25 cellular contexts compared by ENCODE assay signal in genomic region chr4:182770259-182770968, GRCh38.
DNase-seq lines count a peak whose midpoint lies in the region; ATAC-seq and TF ChIP-seq lines count a peak whose summit lies in the region.
"Had no signal": no experiment of that assay in that cellular context is flagged by ENCODE, and none has a peak within 500 bp of the region (broad histone marks: within the 10 kb centered on the region; RNA-seq: fewer than 3 reads in every experiment).

No MANE protein-coding gene starts in this region.

- no peak overlapping the region for H2BK12ac ChIP-seq in H9 (ENCODE audit: insufficient read length, low read depth, low read length)

- H3K23me2 ChIP-seq in H9 (ENCODE audit: insufficient read length, low read depth, low read length, poor library complexity, severe bottlenecking) = no peaks in the 10 kb centered on the region

- no peak for ATAC-seq in Right ventricle myocardium superior (ENCODE audit: poor library complexity)
- ATAC-seq: left lobe of liver; mucosa of descending colon; psoas muscle; stimulated activated memory B cell treated with anti-CD40 and anti-IgM and Interleukin-4, amounts not matched to agents 10 μg/mL and 1 μg/mL and 100 μg/mL, for 72 hours had no signal

- H3K23ac ChIP-seq in H9 (ENCODE audit: insufficient read length, low read depth, low read length) (no peak overlapping the region), mesendoderm (ENCODE audit: low read length) (no peak overlapping the region)

- H3K4me3 ChIP-seq in hepatocyte (no peak overlapping the region), mesendoderm (ENCODE audit: low read length) (no peak overlapping the region), MM.1S (ENCODE audit: low read length) (no peak overlapping the region), osteoblast (ENCODE audit: insufficient read depth, low read length) (no peak overlapping the region)
- H3K4me3 ChIP-seq: colonic mucosa, HAP-1, mucosa of descending colon, psoas muscle had no signal

- intact Hi-C loops in Right ventricle myocardium superior (cut with DNase I) = no loop called here

- no peak overlapping the region for H2BK120ac ChIP-seq in H9 (ENCODE audit: low read depth, low read length, poor library complexity, severe bottlenecking)
- no peak overlapping the region for H2BK120ac ChIP-seq in mesendoderm (ENCODE audit: low read depth, low read length)

- H3K4me2 ChIP-seq in H9 (ENCODE audit: insufficient read depth, insufficient read length, low read length) (no peak overlapping the region), hepatocyte (peak overlapping the region; percentile 59), mesendoderm (ENCODE audit: low read length) (no peak overlapping the region), MM.1S (ENCODE audit: low read depth, low read length) (no peak overlapping the region), osteoblast (ENCODE audit: insufficient read depth, low read length) (no peak overlapping the region)

- H3K18ac ChIP-seq in H9 (ENCODE audit: insufficient read length, low read depth, low read length) (no peak overlapping the region), mesendoderm (ENCODE audit: low read length) (peak overlapping the region; percentile 39)

- no peaks in the 10 kb centered on the region for H3K9me3 Mint-ChIP-seq in H9
- H3K9me3 Mint-ChIP-seq: activated CD4-positive, alpha-beta memory T cell treated with anti-CD3 and anti-CD28 coated beads, Interleukin-2, amount 10 ng/mL, durations not matched to agents 7 days and 5 days; neural crest cell; stimulated activated memory B cell treated with anti-CD40 and anti-IgM and Interleukin-4, amounts not matched to agents 10 μg/mL and 1 μg/mL and 100 μg/mL, for 72 hours had no signal

- H3K4me1 ChIP-seq in H9 (ENCODE audit: insufficient read depth, low read length) (peaks cover 5% of the 10 kb centered on the region; the same call in 1 of the 2 replicates), hepatocyte (ENCODE audit: insufficient read depth) (peaks cover 5% of the 10 kb centered on the region), mesendoderm (ENCODE audit: control insufficient read depth, low read depth, low read length) (peaks cover 5% of the 10 kb centered on the region), MM.1S (ENCODE audit: low read length) (no peaks in the 10 kb centered on the region), osteoblast (ENCODE audit: insufficient read depth, low read length) (no peaks in the 10 kb centered on the region)
- H3K4me1 ChIP-seq: colonic mucosa, psoas muscle had no signal

- H4K91ac ChIP-seq in H9 (ENCODE audit: insufficient read length, low read depth, low read length) = no peak overlapping the region

- H3K56ac ChIP-seq in H9 (ENCODE audit: insufficient read length, low read depth, low read length) (no peak overlapping the region), mesendoderm (ENCODE audit: low read length) (no peak overlapping the region)

- no peak overlapping the region for H4K5ac ChIP-seq in H9 (ENCODE audit: insufficient read length, low read depth, low read length)
- no peak overlapping the region for H4K5ac ChIP-seq in mesendoderm (ENCODE audit: low read length)

- H2BK20ac ChIP-seq in H9 (ENCODE audit: low read depth, low read length, poor library complexity, severe bottlenecking) = no peak overlapping the region

- H2AK5ac ChIP-seq in H9 (ENCODE audit: insufficient read length, low read length) (no peak overlapping the region), mesendoderm (ENCODE audit: low read length) (no peak overlapping the region)

- peaks cover 23 to 37% of the 10 kb centered on the region in 2 experiments for H3K4me1 Mint-ChIP-seq in H9
- H3K4me1 Mint-ChIP-seq: activated CD4-positive, alpha-beta memory T cell treated with anti-CD3 and anti-CD28 coated beads, Interleukin-2, amount 10 ng/mL, durations not matched to agents 7 days and 5 days; CD14-positive monocyte; stimulated activated memory B cell treated with anti-CD40 and anti-IgM and Interleukin-4, amounts not matched to agents 10 μg/mL and 1 μg/mL and 100 μg/mL, for 72 hours had no signal

- H3K4ac ChIP-seq in H9 (ENCODE audit: low read depth, low read length) (no peak overlapping the region), mesendoderm (ENCODE audit: low read depth, low read length) (no peak overlapping the region)

- H3K9me3 ChIP-seq in H9 (ENCODE audit: control insufficient read depth, low read depth, low read length) (no peaks in the 10 kb centered on the region), hepatocyte (ENCODE audit: low read depth) (no peaks in the 10 kb centered on the region), MM.1S (replicated peaks; ENCODE audit: insufficient read depth, low read length) (no peaks in the 10 kb centered on the region), osteoblast (ENCODE audit: low read depth, low read length) (no peaks in the 10 kb centered on the region)
- H3K9me3 ChIP-seq: colonic mucosa, HAP-1, mucosa of descending colon, psoas muscle had no signal

- peaks cover 14 to 25% (median 16%) of the 10 kb centered on the region in 3 experiments for H3K36me3 Mint-ChIP-seq in H9 (ENCODE audit: insufficient read depth in 1 of 3, low read depth in 3 of 3)
- H3K36me3 Mint-ChIP-seq: CD14-positive monocyte; stimulated activated memory B cell treated with anti-CD40 and anti-IgM and Interleukin-4, amounts not matched to agents 10 μg/mL and 1 μg/mL and 100 μg/mL, for 72 hours had no signal

- no peaks in the 10 kb centered on the region for H3K27me3 Mint-ChIP-seq in H9 (ENCODE audit: low read depth)
- H3K27me3 Mint-ChIP-seq: activated CD4-positive, alpha-beta memory T cell treated with anti-CD3 and anti-CD28 coated beads, Interleukin-2, amount 10 ng/mL, durations not matched to agents 7 days and 5 days; brain; stimulated activated memory B cell treated with anti-CD40 and anti-IgM and Interleukin-4, amounts not matched to agents 10 μg/mL and 1 μg/mL and 100 μg/mL, for 72 hours had no signal

- H3K79me1 ChIP-seq in H9 (ENCODE audit: insufficient read depth, low read depth, low read length, poor library complexity, severe bottlenecking) (no peaks in the 10 kb centered on the region), mesendoderm (ENCODE audit: low read length) (no peaks in the 10 kb centered on the region)

- no CpG with 5 or more reads among the region's 13 CpGs for WGBS in H9 (ENCODE audit: extremely low coverage, insufficient read length, low lambda C conversion rate)
- 77% methylated on average over 13 of the region's 13 CpGs for WGBS in hepatocyte (ENCODE audit: low lambda C conversion rate, missing lambda C conversion rate)
- no CpG with 5 or more reads among the region's 13 CpGs for WGBS in mesendoderm (ENCODE audit: extremely low coverage, insufficient coverage, low lambda C conversion rate)

- no peak overlapping the region for H3K27ac Mint-ChIP-seq in H9
- H3K27ac Mint-ChIP-seq: activated CD4-positive, alpha-beta memory T cell treated with anti-CD3 and anti-CD28 coated beads, Interleukin-2, amount 10 ng/mL, durations not matched to agents 7 days and 5 days; brain; CD14-positive monocyte; stimulated activated memory B cell treated with anti-CD40 and anti-IgM and Interleukin-4, amounts not matched to agents 10 μg/mL and 1 μg/mL and 100 μg/mL, for 72 hours had no signal

- H2BK5ac ChIP-seq in H9 (ENCODE audit: insufficient read length, low read length) (no peak overlapping the region), mesendoderm (ENCODE audit: low read length) (no peak overlapping the region)

- H3K9me2 ChIP-seq in hepatocyte (replicated peaks; ENCODE audit: insufficient read depth) (no peaks in the 10 kb centered on the region), MM.1S (replicated peaks; ENCODE audit: insufficient read depth, low read length) (no peaks in the 10 kb centered on the region)

- no peaks in the 10 kb centered on the region for H3F3A ChIP-seq in MM.1S (ENCODE audit: insufficient read depth, low read length)

- no peak overlapping the region for H3T11ph ChIP-seq in H9 (ENCODE audit: low read length)

- H2AFZ ChIP-seq in H9 (ENCODE audit: low read length) (no peak overlapping the region), hepatocyte (no peak overlapping the region), MM.1S (ENCODE audit: low read length) (no peak overlapping the region), osteoblast (ENCODE audit: low read length) (no peak overlapping the region)

- H3K36me3 ChIP-seq in hepatocyte (replicated peaks; ENCODE audit: insufficient read depth, low read depth) = no peaks in the 10 kb centered on the region
- H3K36me3 ChIP-seq in mesendoderm (ENCODE audit: control insufficient read depth, insufficient read depth, low read length) = no peaks in the 10 kb centered on the region
- H3K36me3 ChIP-seq in MM.1S (replicated peaks; ENCODE audit: insufficient read depth, low read length) = no peaks in the 10 kb centered on the region
- H3K36me3 ChIP-seq in osteoblast (ENCODE audit: insufficient read depth, low read length) = no peaks in the 10 kb centered on the region
- H3K36me3 ChIP-seq: colonic mucosa, HAP-1 had no signal

- H3K4me3 Mint-ChIP-seq in H9 = no peak overlapping the region
- H3K4me3 Mint-ChIP-seq: activated CD4-positive, alpha-beta memory T cell treated with anti-CD3 and anti-CD28 coated beads, Interleukin-2, amount 10 ng/mL, durations not matched to agents 7 days and 5 days; brain; CD14-positive monocyte; neural crest cell; stimulated activated memory B cell treated with anti-CD40 and anti-IgM and Interleukin-4, amounts not matched to agents 10 μg/mL and 1 μg/mL and 100 μg/mL, for 72 hours had no signal

- H4K20me1 ChIP-seq in H9 (ENCODE audit: control insufficient read depth, insufficient read depth, insufficient read length) (no peaks in the 10 kb centered on the region), hepatocyte (ENCODE audit: insufficient read depth, poor library complexity, severe bottlenecking) (no peaks in the 10 kb centered on the region), MM.1S (ENCODE audit: insufficient read depth, low read length) (no peaks in the 10 kb centered on the region), osteoblast (ENCODE audit: insufficient read depth, low read length) (no peaks in the 10 kb centered on the region)

- no peaks in the 10 kb centered on the region for H3K27me3 ChIP-seq in H9 (ENCODE audit: insufficient read depth, low read length)
- H3K27me3 ChIP-seq in hepatocyte = no peaks in the 10 kb centered on the region
- H3K27me3 ChIP-seq in mesendoderm (ENCODE audit: insufficient read depth, low read length, poor library complexity) = no peaks in the 10 kb centered on the region
- H3K27me3 ChIP-seq in MM.1S (replicated peaks; ENCODE audit: insufficient read depth, low read length) = no peaks in the 10 kb centered on the region
- H3K27me3 ChIP-seq in osteoblast (ENCODE audit: insufficient read depth, low read length) = no peaks in the 10 kb centered on the region
- H3K27me3 ChIP-seq: colonic mucosa had no signal

- H4K8ac ChIP-seq in H9 (replicated peaks; ENCODE audit: insufficient read length, low read depth, low read length) (no peak overlapping the region), mesendoderm (ENCODE audit: low read depth, low read length) (no peak overlapping the region)

- DNase-seq in H9 (peak; percentile 39), NCI-H1092 treated with DMSO at 0.1 percent for 48 hours (lab: John Stamatoyannopoulos, UW) (peak; percentile 42), hepatocyte (ENCODE audit: low spot score) (peak; percentile 29), mesendoderm (no peak), MM.1S (no peak), osteoblast (ENCODE audit: insufficient read length, low spot score, missing footprints) (no peak), Right ventricle myocardium superior (no peak), MV-4-11 (lab: John Stamatoyannopoulos, UW) (no peak)
- DNase-seq: activated CD4-positive, alpha-beta memory T cell treated with anti-CD3 and anti-CD28 coated beads, Interleukin-2, amount 10 ng/mL, durations not matched to agents 7 days and 5 days; activated CD4-positive, CD25-positive, alpha-beta regulatory T cell; activated effector memory CD4-positive, alpha-beta T cell treated with Interleukin-2 at 50 U/mL for 16 hours; colonic mucosa; KG1; mucosa of descending colon; NCI-H2171; NCI-H748 treated with DMSO at 0.1 percent for 48 hours; psoas muscle; stimulated activated CD4-positive, alpha-beta T cell treated with anti-CD3 and anti-CD28 coated beads, Interleukin-1b, Interleukin-23, amount 100 ng/mL, for 48 hours; T-helper 9 cell had no signal

- H2BK15ac ChIP-seq in H9 (ENCODE audit: low read depth, low read length) (no peak overlapping the region), mesendoderm (replicated peaks; ENCODE audit: low read depth) (no peak overlapping the region)

- no peaks in the 10 kb centered on the region for H3K79me2 ChIP-seq in H9 (ENCODE audit: insufficient read depth, low read length)
- no peaks in the 10 kb centered on the region for H3K79me2 ChIP-seq in hepatocyte
- no peaks in the 10 kb centered on the region for H3K79me2 ChIP-seq in mesendoderm (ENCODE audit: control insufficient read depth, insufficient read depth, low read length)
- no peaks in the 10 kb centered on the region for H3K79me2 ChIP-seq in MM.1S (ENCODE audit: low read length)
- no peaks in the 10 kb centered on the region for H3K79me2 ChIP-seq in osteoblast (ENCODE audit: insufficient read depth, low read length)

- no peak overlapping the region for H3K14ac ChIP-seq in H9 (ENCODE audit: insufficient read depth, low read length)

- H3K9ac ChIP-seq in H9 (ENCODE audit: extremely low read depth, insufficient read length, low read length) = no peak overlapping the region
- no peak overlapping the region for H3K9ac ChIP-seq in mesendoderm (ENCODE audit: low read length)
- no peak overlapping the region for H3K9ac ChIP-seq in MM.1S (ENCODE audit: low read length)

- TF ChIP-seq CTCF in H9 (conservative IDR thresholded peaks at IDR 0.05) = no peak
- TF ChIP-seq CTCF in hepatocyte (IDR thresholded peaks at IDR 0.05; ENCODE audit: poor library complexity) = no peak
- no peak for TF ChIP-seq CTCF in MM.1S (IDR thresholded peaks at IDR 0.05; ENCODE audit: low read length)
- TF ChIP-seq CTCF in osteoblast (IDR thresholded peaks at IDR 0.05; ENCODE audit: extremely low read depth, low read depth, low read length) = no peak

- H3K27ac ChIP-seq in H9 (ENCODE audit: insufficient read length, low read depth, low read length) = no peak overlapping the region
- H3K27ac ChIP-seq in hepatocyte = peak overlapping the region; percentile 76
- H3K27ac ChIP-seq in mesendoderm (ENCODE audit: low read depth, low read length) = peak overlapping the region; percentile 8
- H3K27ac ChIP-seq in MM.1S (ENCODE audit: low read length) = no peak overlapping the region
- H3K27ac ChIP-seq in osteoblast (ENCODE audit: low read depth, low read length) = no peak overlapping the region
- H3K27ac ChIP-seq: colonic mucosa, psoas muscle had no signal

Comparison
In these comparisons a context has a peak if more than half of its experiments do, and no peak if none do; other contexts are left out.
1. DNase-seq: peak in H9 (single experiment), NCI-H1092 treated with DMSO at 0.1 percent for 48 hours (single experiment) and hepatocyte (single experiment); none in mesendoderm (single experiment), MM.1S (single experiment), osteoblast (single experiment), Right ventricle myocardium superior (single experiment) and MV-4-11 (single experiment).
2. H3K27ac ChIP-seq: peak in hepatocyte (single experiment) and mesendoderm (single experiment); none in H9 (single experiment), MM.1S (single experiment) and osteoblast (single experiment).